Comparison of ENCODE assay signal across 8 cellular contexts in genomic region chr5:122078116-122078865, GRCh38. TPM values are rescaled to one million over a fixed set of nuclear protein-coding genes. Genes with fewer than 3 reads are reported as not detected.
DNase-seq lines count a peak whose midpoint lies in the region; ATAC-seq, FAIRE-seq and TF ChIP-seq lines count a peak whose summit lies in the region.

TSS of gene LOX (minus strand) at chr5:122078259. CDS start at chr5:122077985, 274 bp downstream.

- no peaks in the 10 kb centered on the region for H3K36me3 ChIP-seq in PC-9 (ENCODE audit: low read depth)
- peaks cover 3% of the 10 kb centered on the region in 2 experiments; a peak in 3 of 5 replicates for H3K36me3 ChIP-seq in HepG2 (replicated peaks in 1 of 2; ENCODE audit: control insufficient read depth in 1 of 2, insufficient read depth in 2 of 2, low read length in 2 of 2)
- peaks cover 3 to 7% (median 5%) of the 10 kb centered on the region in 5 donors for H3K36me3 ChIP-seq in subcutaneous abdominal adipose tissue (ENCODE audit: control insufficient read depth in 5 of 5, insufficient read depth in 5 of 5, low read length in 5 of 5)

- H3K79me2 ChIP-seq in PC-9 (ENCODE audit: low read depth) (no peaks in the 10 kb centered on the region), HepG2 (ENCODE audit: insufficient read depth, low read length) (no peaks in the 10 kb centered on the region)

- H3F3A ChIP-seq in PC-9 (ENCODE audit: insufficient read depth, low read depth), result peaks cover 15% of the 10 kb centered on the region; the same call in 1 of the 2 replicates

- H3K9ac ChIP-seq in HepG2 (ENCODE audit: insufficient read depth, low read depth, low read length) (peak within 1 kb of the TSS; percentile 72), subcutaneous abdominal adipose tissue (ENCODE audit: low read length in 5 of 5) (peak within 1 kb of the TSS; percentile 23 to 83 (median 71))

- no TSS peak for BruUV-seq in PC-9 (replicated peaks; lab: Mats Ljungman, UMichigan)
- BruUV-seq in HepG2 (replicated peaks; lab: Mats Ljungman, UMichigan), result no TSS peak

- ATAC-seq in GM18498 (IDR thresholded peaks at IDR 0.05; ENCODE audit: unreplicated experiment) (peak; percentile 23), HepG2 (peak; percentile 52), GM21381 (IDR thresholded peaks at IDR 0.05; ENCODE audit: unreplicated experiment) (no peak), GM18907 (IDR thresholded peaks at IDR 0.05; ENCODE audit: unreplicated experiment) (no peak)

- H2AFZ ChIP-seq in PC-9 (peak within 1 kb of the TSS; percentile 97), HepG2 (ENCODE audit: low read length) (peak within 1 kb of the TSS; percentile 62)

- H3K27ac ChIP-seq in PC-9, result peak within 1 kb of the TSS; percentile 33
- H3K27ac ChIP-seq in HepG2 (ENCODE audit: extremely low read length, insufficient read depth, low read length), result peak within 1 kb of the TSS; percentile 77
- H3K27ac ChIP-seq in subcutaneous abdominal adipose tissue (ENCODE audit: low read depth, low read length), result peak within 1 kb of the TSS; percentile 78

- H3K9me3 ChIP-seq in PC-9 (ENCODE audit: insufficient read depth, low read depth) (no peaks in the 10 kb centered on the region), HepG2 (ENCODE audit: low read length) (no peaks in the 10 kb centered on the region), subcutaneous abdominal adipose tissue (ENCODE audit: control insufficient read depth in 5 of 5, low read length in 5 of 5) (peaks cover 0 to under 1% (median 0%) of the 10 kb centered on the region in 5 donors)

- TF ChIP-seq CTCF in PC-9 (conservative IDR thresholded peaks at IDR 0.05) (no peak), HepG2 (CRISPR knock-in tag; IDR thresholded peaks at IDR 0.05) (0 out of 2 replicates have a peak, but pooled peaks have one; percentile 2)

- 1% methylated on average over 18 of the region's 33 CpGs for WGBS in HepG2 (ENCODE audit: low lambda C conversion rate)

- CTCF ChIA-PET in PC-9 (lab: Charles Lee) (no interaction called here), HepG2 (lab: Yijun Ruan, JAX; ENCODE audit: low intra/inter-chr PET ratio, low total read pairs) (no interaction called here)

- FAIRE-seq in HepG2 (lab: Jason Lieb, UNC), result no peak

- H3K4me2 ChIP-seq in PC-9, result peak within 1 kb of the TSS; percentile 92
- peak within 1 kb of the TSS; percentile 99 for H3K4me2 ChIP-seq in HepG2 (ENCODE audit: low read depth, low read length)

- in situ Hi-C loops in ACHN (cut with HindIII; ENCODE audit: low pct_ligation_motif_present, low pct_unique_long_range_greater_than_20kb, low sequenced_read_pairs), result no loop called here
- in situ Hi-C loops in HepG2 (cut with HindIII; ENCODE audit: extremely low pct_ligation_motif_present, low pct_unique_long_range_greater_than_20kb), result loop anchor here (10.0 kb wide), 1 partner anchor 103 kb away; no protein-coding TSS in a partner anchor

- peak; percentile 84 for DNase-seq in ACHN
- peak; percentile 47 to 57 for DNase-seq in PC-9
- DNase-seq in dermis microvascular lymphatic vessel endothelial cell (ENCODE audit: low read depth in 2 of 2), result peak in 1 of 2 donors; percentile 73
- peak; percentile 47 for DNase-seq in HepG2 (ENCODE audit: low spot score)

- no peaks in the 10 kb centered on the region for H3K9me2 ChIP-seq in PC-9 (ENCODE audit: insufficient read depth)

- H3K4me3 ChIP-seq in PC-9 (peak within 1 kb of the TSS; percentile 89), HepG2 (replicated peaks in 1 of 3; ENCODE audit: insufficient read depth in 1 of 3, low read depth in 2 of 3, low read length in 3 of 3) (peak within 1 kb of the TSS; percentile 48 to 86 (median 74)), subcutaneous abdominal adipose tissue (ENCODE audit: low read depth in 1 of 5, low read length in 5 of 5) (peak within 1 kb of the TSS; percentile 82 to 94 (median 88))

- TF ChIP-seq POLR2A in HepG2 (IDR thresholded peaks at IDR 0.05; ENCODE audit: insufficient read depth in 1 of 2, low read depth in 2 of 2, low read length in 2 of 2), result peak in 1 of 2 experiments; percentile 46; a peak in 1 of 4 replicates

- POLR2A ChIA-PET in PC-9 (lab: Charles Lee; ENCODE audit: unreplicated experiment) (interaction anchor here (0.6 to 0.7 kb wide), 2 partner anchors 109 to 116 kb away, joined by 6 read pairs; partner anchors contain the start of gene SRFBP1), HepG2 (lab: Yijun Ruan, JAX) (no interaction called here)

- TF ChIP-seq RAD21 in HepG2 (CRISPR knock-in tag; IDR thresholded peaks at IDR 0.05), result no peak

- H3K27me3 ChIP-seq in PC-9 (ENCODE audit: insufficient read depth, low read depth) (no peaks in the 10 kb centered on the region), HepG2 (ENCODE audit: control insufficient read depth in 1 of 2, insufficient read depth in 2 of 2, low read length in 2 of 2) (peaks cover 0 to 7% of the 10 kb centered on the region in 2 experiments; a peak in 3 of 5 replicates), subcutaneous abdominal adipose tissue (ENCODE audit: control insufficient read depth in 5 of 5, insufficient read depth in 4 of 5, low read length in 5 of 5) (no peaks in the 10 kb centered on the region)

- H4K20me1 ChIP-seq in PC-9 (ENCODE audit: insufficient read depth) (no peaks in the 10 kb centered on the region), HepG2 (ENCODE audit: insufficient read depth, low read length) (no peaks in the 10 kb centered on the region)

- intact Hi-C loops in PC-9 (cut with micrococcal nuclease; ENCODE audit: unreplicated experiment) (loop anchor here (5.0 kb wide), 1 partner anchor 96 kb away; no protein-coding TSS in a partner anchor), HepG2 (cut with micrococcal nuclease; ENCODE audit: unreplicated experiment) (no loop called here)

- peaks cover 25% of the 10 kb centered on the region for H3K4me1 ChIP-seq in PC-9 (replicated peaks; ENCODE audit: insufficient read depth)
- H3K4me1 ChIP-seq in HepG2 (ENCODE audit: insufficient read depth, low read length), result peaks cover 67% of the 10 kb centered on the region
- peaks cover 0 to 42% (median 31%) of the 10 kb centered on the region in 5 donors for H3K4me1 ChIP-seq in subcutaneous abdominal adipose tissue (ENCODE audit: control insufficient read depth in 5 of 5, insufficient read depth in 5 of 5, low read length in 5 of 5)

- TF ChIP-seq EP300 in HepG2 (IDR thresholded peaks at IDR 0.05; ENCODE audit: low read depth in 2 of 2, low read length in 2 of 2), result no peak
- 0 out of 2 replicates have a peak, but pooled peaks have one; percentile 13 for TF ChIP-seq EP300 in HepG2 (CRISPR knock-in tag; IDR thresholded peaks at IDR 0.05; ENCODE audit: borderline replicate concordance)

TF ChIP-seq in HepG2, 621 proteins besides CTCF, POLR2A, EP300 and RAD21 (continues in another document):
- TF ChIP-seq TEAD3 (CRISPR knock-in tag; optimal IDR thresholded peaks at IDR 0.05; ENCODE audit: borderline replicate concordance) (peak; percentile 34), SALL1 (CRISPR knock-in tag; IDR thresholded peaks at IDR 0.05) (peak; percentile 62), GMEB1 (CRISPR knock-in tag; IDR thresholded peaks at IDR 0.05; ENCODE audit: borderline replicate concordance) (peak; percentile 37; the same call in 1 of the 2 replicates), ZNF484 (CRISPR knock-in tag; IDR thresholded peaks at IDR 0.05; ENCODE audit: borderline replicate concordance, low read depth) (no peak), ZNF383 (CRISPR knock-in tag; IDR thresholded peaks at IDR 0.05; ENCODE audit: borderline replicate concordance) (no peak), MYC (CRISPR knock-in tag; IDR thresholded peaks at IDR 0.05; ENCODE audit: borderline replicate concordance) (peak; percentile 61; the same call in 1 of the 2 replicates), ZMYM4 (CRISPR knock-in tag; IDR thresholded peaks at IDR 0.05) (peak; percentile 34; the same call in 1 of the 2 replicates), SP5 (CRISPR knock-in tag; IDR thresholded peaks at IDR 0.05; ENCODE audit: borderline replicate concordance, low read depth) (peak; percentile 69; the same call in 1 of the 2 replicates)

RNA-seq across cellular contexts. Expression of gene LOX, which starts in this region (rescaled TPM):
- total RNA-seq in PC-9 (2021), result 2.8 and 3.2 TPM in 2 replicates
- 52.9 and 75.7 TPM in 2 replicates for total RNA-seq in dermis microvascular lymphatic vessel endothelial cell
- total RNA-seq in HepG2 (2016; rRNA removed; fragmentation: Illumina TruSeq; extraction: Trizol), result 0.65 and 0.73 TPM in 2 replicates
- total RNA-seq in HepG2 (2016; cell fraction: cytosol; rRNA removed; fragmentation: Illumina TruSeq; extraction: Trizol; ENCODE audit: low read depth), result 0.18 TPM in 1 of 2 replicates, not detected in the other
- 0.56 and 1.4 TPM in 2 replicates for total RNA-seq in HepG2 (2016; cell fraction: insoluble cytoplasmic fraction; rRNA removed; fragmentation: Illumina TruSeq; extraction: Trizol)
- 0.62 TPM in 2 replicates for total RNA-seq in HepG2 (2016; cell fraction: membrane; rRNA removed; fragmentation: Illumina TruSeq; extraction: Trizol)
- 1.4 and 1.6 TPM in 2 replicates for total RNA-seq in HepG2 (2016; cell fraction: nucleus; rRNA removed; fragmentation: Illumina TruSeq; extraction: Trizol)
- polyA plus RNA-seq in HepG2 (2011; rRNA removed), result 165 and 173 TPM in 2 replicates
- polyA plus RNA-seq in HepG2 (2011; cell fraction: cytosol; rRNA removed), result 185 and 225 TPM in 2 replicates
- polyA plus RNA-seq in HepG2 (2011; cell fraction: nucleus; rRNA removed), result 99.6 and 118 TPM in 2 replicates
- polyA plus RNA-seq in HepG2 (2012), result 60.5 and 125 TPM in 2 replicates
- 0.25 and 0.35 TPM in 2 replicates for polyA plus RNA-seq in HepG2 (2016; cell fraction: cytosol; fragmentation: Illumina TruSeq; extraction: Trizol; ENCODE audit: low read depth)
- 1.5 TPM in 2 replicates for polyA plus RNA-seq in HepG2 (2016; cell fraction: insoluble cytoplasmic fraction; fragmentation: Illumina TruSeq; extraction: Trizol; ENCODE audit: low read depth)
- 0.43 and 0.55 TPM in 2 replicates for polyA plus RNA-seq in HepG2 (2016; cell fraction: membrane; fragmentation: Illumina TruSeq; extraction: Trizol; ENCODE audit: low read depth)
- 3.5 and 4.1 TPM in 2 replicates for polyA plus RNA-seq in HepG2 (2016; cell fraction: nucleus; fragmentation: Illumina TruSeq; extraction: Trizol; ENCODE audit: insufficient read depth, low read depth)
- polyA minus RNA-seq in HepG2 (2011; rRNA and poly(A)+ RNA removed; ENCODE audit: low replicate concordance), result 22.4 and 399 TPM in 2 replicates
- 255 and 278 TPM in 2 replicates for polyA minus RNA-seq in HepG2 (2011; cell fraction: cytosol; rRNA and poly(A)+ RNA removed)
- polyA minus RNA-seq in HepG2 (2011; cell fraction: nucleus; rRNA and poly(A)+ RNA removed), result 71.3 and 87.9 TPM in 2 replicates

Comparison
In these comparisons a context has a peak if more than half of its experiments do, and no peak if none do; other contexts are left out.
1. RNA of gene LOX (total RNA-seq): 52.9 to 75.7 TPM in dermis microvascular lymphatic vessel endothelial cell; 2.8 to 3.2 TPM in PC-9 and 0.18 to 1.6 TPM in HepG2; every median in the first group is over 10 times any median in the second.
2. ATAC-seq: peak in GM18498 (single experiment) and HepG2 (single experiment); none in GM21381 (single experiment) and GM18907 (single experiment).
3. Peak in every context shown above with its lines, with median percentiles within 50 percentile points of each other: H3K27ac ChIP-seq and H3K4me3 ChIP-seq.